ENCODE assay signal across 8 cellular contexts in the genomic region with DNA sequence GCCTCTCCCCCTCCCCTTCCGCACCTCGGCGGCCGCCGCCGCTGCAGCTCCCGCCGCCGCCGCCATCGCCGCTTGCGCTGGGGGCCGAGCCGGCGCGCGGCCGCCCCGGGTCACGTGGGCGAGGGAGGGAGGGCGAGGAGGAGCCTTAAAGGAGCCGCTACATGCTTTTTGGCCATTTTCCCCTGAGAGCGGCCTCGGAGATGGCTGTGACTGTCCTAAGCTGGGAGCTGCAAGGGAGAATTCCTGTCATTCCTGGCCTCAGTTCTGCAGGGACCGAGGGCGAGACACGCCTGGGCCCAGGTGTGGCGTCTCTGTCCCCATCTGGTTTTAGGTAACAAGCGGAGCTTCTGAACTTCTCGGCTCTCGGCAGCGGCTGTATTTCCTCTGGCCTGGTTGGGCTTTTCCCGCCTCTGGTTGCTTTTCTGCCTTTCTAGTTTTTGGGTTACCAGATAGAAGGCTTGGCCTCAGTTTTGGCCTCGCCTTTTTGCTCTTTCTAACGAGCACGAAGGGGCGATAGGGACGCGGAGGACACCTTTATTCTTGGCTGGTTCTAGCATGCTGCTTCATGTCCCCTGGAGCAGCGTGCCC. TPM values are rescaled to one million over a fixed set of nuclear protein-coding genes. Genes with fewer than 3 reads are reported as not detected.
DNase-seq lines count a peak whose midpoint lies in the region; ATAC-seq and TF ChIP-seq lines count a peak whose summit lies in the region.

A gene (minus strand): TSS at position 87 of the 588 bp plus-strand sequence. CDS start 21 bp downstream, at position 66.

- no peaks in the 10 kb centered on the region for H3K36me3 ChIP-seq in kidney epithelial cell (ENCODE audit: control insufficient read depth, insufficient read depth, low read length)

- peak; percentile 33 for ATAC-seq in HG03139 (IDR thresholded peaks at IDR 0.05; ENCODE audit: unreplicated experiment)
- no peak for ATAC-seq in HG03457 (IDR thresholded peaks at IDR 0.05; ENCODE audit: unreplicated experiment)

- peak within 1 kb of the TSS; percentile 83 for H3K4me3 ChIP-seq in kidney epithelial cell (ENCODE audit: low read depth, low read length)

- TF ChIP-seq CTCF in kidney epithelial cell (IDR thresholded peaks at IDR 0.05; ENCODE audit: insufficient read depth, low read length, poor library complexity, severe bottlenecking) = no peak

- peak; percentile 75 for TF ChIP-seq POLR2A in GM15510 (IDR thresholded peaks at IDR 0.05; ENCODE audit: borderline replicate concordance, extremely low read depth, insufficient read length)

- peak; percentile 57 for DNase-seq in NCI-H446 treated with DMSO at 0.1 percent for 48 hours (lab: John Stamatoyannopoulos, UW)
- DNase-seq in activated CD4-positive, CD25-positive, alpha-beta regulatory T cell treated with anti-CD3 and anti-CD28 coated beads, Interleukin-2, amount 50 U/mL, for 72 hours = peak; percentile 89
- peak; percentile 88 for DNase-seq in cerebellar cortex (ENCODE audit: low spot score)
- no peak for DNase-seq in kidney epithelial cell (ENCODE audit: low read depth)
- peak; percentile 90 for DNase-seq in stimulated activated CD4-positive, alpha-beta T cell treated with anti-CD3 and anti-CD28 coated beads, Interleukin-15, amount 100 ng/mL, for 24 hours

- no peaks in the 10 kb centered on the region for H3K27me3 ChIP-seq in kidney epithelial cell (ENCODE audit: control insufficient read depth, insufficient read depth, low read length)

RNA-seq across cellular contexts. Expression of the gene that starts here (rescaled TPM):
- 55.7 and 59.3 TPM in 2 replicates for total RNA-seq in kidney epithelial cell
